ENCODE assay signal across 17 cellular contexts in genomic region chr13:39498471-39499114, GRCh38.
"Had no signal": no experiment of that assay in that cellular context is flagged by ENCODE, and none has a peak within 500 bp of the region (broad histone marks: within the 10 kb centered on the region; RNA-seq: fewer than 3 reads in every experiment).

No MANE protein-coding gene starts in this region.

- H3K9me3 ChIP-seq: lower lobe of right lung, suprapubic skin, transverse colon had no signal

- DNase-seq: activated CD4-positive, alpha-beta T cell treated with anti-CD3 and anti-CD28 coated beads for 36 hours; activated CD4-positive, alpha-beta T cell treated with anti-CD3 and anti-CD28 coated beads, Interleukin-2, amount 50 U/mL, for 48 hours; activated gamma-delta T cell treated with Interleukin-2 at 50 U/mL for 16 hours; effector CD8-positive, alpha-beta T cell; kidney glomerular epithelial cell; lower lobe of right lung; natural killer cell; stimulated activated CD4-positive, alpha-beta T cell treated with anti-CD3 and anti-CD28 coated beads, Interleukin-4, amount 100 ng/mL, for 1 hour; stimulated activated naive CD8-positive, alpha-beta T cell treated with anti-CD3 and anti-CD28 coated beads, Interleukin-15, amount 100 ng/mL, for 72 hours; T-helper 2 cell; transverse colon had no signal

- H3K9ac ChIP-seq: parathyroid adenoma had no signal

- H3K4me1 ChIP-seq: parathyroid adenoma, suprapubic skin, transverse colon had no signal

- H3K27ac ChIP-seq: lower lobe of right lung, parathyroid adenoma, suprapubic skin, transverse colon had no signal

- ATAC-seq: activated CD4-positive, alpha-beta T cell treated with anti-CD3 and anti-CD28 coated beads for 36 hours; activated naive CD4-positive, alpha-beta T cell treated with anti-CD3 and anti-CD28 coated beads, Interleukin-2, amount 50 U/mL, for 72 hours; esophagus mucosa; lower lobe of right lung; natural killer cell; sciatic nerve; stimulated activated naive CD8-positive, alpha-beta T cell treated with anti-CD3 and anti-CD28 coated beads, Interleukin-15, amount 100 ng/mL, for 72 hours had no signal

- H3K36me3 ChIP-seq: lower lobe of right lung, suprapubic skin, transverse colon had no signal

- H3K27me3 ChIP-seq: suprapubic skin, transverse colon had no signal

- H3K4me3 ChIP-seq: lower lobe of right lung, smooth muscle cell, suprapubic skin, transverse colon had no signal
